Comparison of ENCODE assay signal across 25 cellular contexts in genomic region chr17:60542066-60542465, GRCh38.
"Had no signal": no experiment of that assay in that cellular context is flagged by ENCODE, and none has a peak within 500 bp of the region (broad histone marks: within the 10 kb centered on the region; RNA-seq: fewer than 3 reads in every experiment).

No MANE protein-coding gene starts in this region.

- ATAC-seq: left cardiac atrium, lower lobe of right lung, right cardiac atrium had no signal

- DNase-seq: cortex of kidney; dorsolateral prefrontal cortex; effector CD8-positive, alpha-beta T cell; esophagus squamous epithelium; foreskin melanocyte; head of caudate nucleus; kidney; left cardiac atrium; left ventricle myocardium inferior; lower lobe of right lung; natural killer cell; ovary; right cardiac atrium; small intestine; stimulated activated CD4-positive, alpha-beta T cell treated with anti-CD3 and anti-CD28 coated beads, Interleukin-12 subunit alpha, Interleukin-12 subunit beta, amount 100 ng/mL, for 4 hours; stimulated activated naive CD4-positive, alpha-beta T cell; stomach; substantia nigra; trophoblast cell had no signal

- H3K79me2 ChIP-seq: hepatocyte had no signal

- H3K27ac Mint-ChIP-seq: memory B cell, mesothelial cell of epicardium, natural killer cell, progenitor cell of endocrine pancreas had no signal

- H3K27ac ChIP-seq: dorsolateral prefrontal cortex, esophagus squamous epithelium, hepatocyte, left ventricle myocardium inferior, lower lobe of right lung, ovary, stomach had no signal

- H3K4me1 ChIP-seq: esophagus squamous epithelium, left ventricle myocardium inferior, lower lobe of right lung, stomach had no signal

- H3K36me3 Mint-ChIP-seq: memory B cell, mesothelial cell of epicardium, natural killer cell had no signal

- H3K4me1 Mint-ChIP-seq: memory B cell, mesothelial cell of epicardium, natural killer cell, neural crest cell had no signal

- FAIRE-seq: endometrium, kidney, small intestine had no signal

- H2AFZ ChIP-seq: hepatocyte had no signal

- H3K36me3 ChIP-seq: esophagus squamous epithelium, left ventricle myocardium inferior, lower lobe of right lung, ovary, stomach had no signal

- H3K4me2 ChIP-seq: hepatocyte had no signal

- H3K27me3 ChIP-seq: dorsolateral prefrontal cortex, esophagus squamous epithelium, hepatocyte, ovary, stomach had no signal

- H3K9me3 ChIP-seq: esophagus squamous epithelium, left ventricle myocardium inferior, lower lobe of right lung, ovary, stomach had no signal

- H3K9me3 Mint-ChIP-seq: memory B cell, mesothelial cell of epicardium, natural killer cell, neural crest cell had no signal

- H3K4me3 Mint-ChIP-seq: memory B cell, mesothelial cell of epicardium, natural killer cell, neural crest cell had no signal

- H3K4me3 ChIP-seq: dorsolateral prefrontal cortex, esophagus squamous epithelium, hepatocyte, left ventricle myocardium inferior, lower lobe of right lung, ovary, stomach had no signal

- H3K27me3 Mint-ChIP-seq: memory B cell, progenitor cell of endocrine pancreas had no signal
